9 cellular contexts compared by ENCODE assay signal in the genomic region with DNA sequence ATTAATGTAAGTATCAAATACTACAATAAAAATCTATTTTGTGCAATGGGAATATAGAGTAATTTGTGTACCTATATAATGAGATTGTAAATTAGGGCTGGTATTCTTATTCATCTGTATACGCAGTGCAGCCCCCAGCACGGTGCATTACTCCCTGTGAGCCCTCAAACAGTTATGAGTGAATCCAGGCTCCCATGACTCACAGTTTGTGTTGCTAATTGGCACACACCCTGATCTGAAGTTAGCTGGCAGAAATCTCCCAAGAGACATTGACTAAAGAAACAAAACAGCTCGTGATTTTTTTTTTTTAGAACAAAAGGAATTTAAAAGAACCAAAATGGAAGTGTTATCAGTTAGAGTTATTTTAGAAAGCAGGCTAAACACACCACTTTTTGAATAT. TPM values are rescaled to one million over a fixed set of nuclear protein-coding genes. Genes with fewer than 3 reads are reported as not detected.
DNase-seq lines count a peak whose midpoint lies in the region; ATAC-seq and TF ChIP-seq lines count a peak whose summit lies in the region.
"Had no signal": no experiment of that assay in that cellular context is flagged by ENCODE, and none has a peak within 500 bp of the region (broad histone marks: within the 10 kb centered on the region; RNA-seq: fewer than 3 reads in every experiment).

No MANE protein-coding gene starts in this region.

- no peaks in the 10 kb centered on the region for H4K20me1 ChIP-seq in OCI-LY7 (ENCODE audit: insufficient read depth, low read length)

- no peaks in the 10 kb centered on the region for H3K27me3 Mint-ChIP-seq in natural killer cell treated with Interleukin-12 subunit alpha and Interleukin-12 subunit beta and Interleukin-15 and Interleukin-18, amount 100 ng/mL, for 72 hours
- H3K27me3 Mint-ChIP-seq in activated CD8-positive, alpha-beta memory T cell treated with anti-CD3 and anti-CD28 coated beads, Interleukin-2, amount 10 ng/mL, durations not matched to agents 7 days and 5 days = no peaks in the 10 kb centered on the region
- H3K27me3 Mint-ChIP-seq: CD4-positive, alpha-beta memory T cell had no signal

- peak overlapping the region in 1 of 4 donors; percentile 15 for H3K4me3 ChIP-seq in esophagus squamous epithelium
- no peak overlapping the region for H3K4me3 ChIP-seq in OCI-LY7 (ENCODE audit: low read depth, low read length, poor library complexity, severe bottlenecking)

- no peaks in the 10 kb centered on the region for H3K27me3 ChIP-seq in esophagus squamous epithelium

- DNase-seq in AG08396 (ENCODE audit: low spot score) (peak; percentile 65), NCI-H69 (lab: John Stamatoyannopoulos, UW) (peak; percentile 28), esophagus squamous epithelium (lab: John Stamatoyannopoulos, UW) (no peak), OCI-LY7 (ENCODE audit: low spot score) (no peak)
- DNase-seq in natural killer cell treated with Interleukin-12 subunit alpha and Interleukin-12 subunit beta and Interleukin-15 and Interleukin-18, amount 100 ng/mL, for 72 hours (ENCODE audit: low spot score) = no peak
- DNase-seq in activated CD8-positive, alpha-beta memory T cell treated with anti-CD3 and anti-CD28 coated beads, Interleukin-2, amount 50 U/mL, for 4 hours = no peak
- no peak for DNase-seq in activated CD8-positive, alpha-beta memory T cell treated with anti-CD3 and anti-CD28 coated beads, Interleukin-2, amount 10 ng/mL, durations not matched to agents 7 days and 5 days
- DNase-seq: CD4-positive, alpha-beta memory T cell had no signal

- no peak overlapping the region for H3K4me2 ChIP-seq in OCI-LY7 (ENCODE audit: low read length)

- POLR2A ChIA-PET in OCI-LY7 (lab: Charles Lee) = interaction anchor here (0.7 to 1.2 kb wide), 3 partner anchors 10 to 161 kb away, joined by 3 to 4 read pairs (median 4); no protein-coding TSS in a partner anchor

- peaks cover 0 to 21% (median 10%) of the 10 kb centered on the region in 3 donors for H3K4me1 ChIP-seq in esophagus squamous epithelium
- peaks cover 11% of the 10 kb centered on the region for H3K4me1 ChIP-seq in OCI-LY7 (ENCODE audit: insufficient read depth, low read length, poor library complexity, severe bottlenecking)

- peaks cover 50% of the 10 kb centered on the region for H3K36me3 Mint-ChIP-seq in natural killer cell treated with Interleukin-12 subunit alpha and Interleukin-12 subunit beta and Interleukin-15 and Interleukin-18, amount 100 ng/mL, for 72 hours
- H3K36me3 Mint-ChIP-seq in activated CD8-positive, alpha-beta memory T cell treated with anti-CD3 and anti-CD28 coated beads, Interleukin-2, amount 10 ng/mL, durations not matched to agents 7 days and 5 days = peaks cover 52% of the 10 kb centered on the region

- no peaks in the 10 kb centered on the region for H3K9me2 ChIP-seq in OCI-LY7 (ENCODE audit: insufficient read depth, low read length)

- no TSS peak for BruUV-seq in OCI-LY7 (replicated peaks; lab: Mats Ljungman, UMichigan)

- no peak for TF ChIP-seq POLR2A in esophagus squamous epithelium (IDR thresholded peaks at IDR 0.05)

- 28 to 33% methylated on average over 3 of the region's 3 CpGs for WGBS in esophagus squamous epithelium, 2 donors

- H3K4me1 Mint-ChIP-seq in natural killer cell treated with Interleukin-12 subunit alpha and Interleukin-12 subunit beta and Interleukin-15 and Interleukin-18, amount 100 ng/mL, for 72 hours (ENCODE audit: low read depth in 2 of 2) = peaks cover 40 to 44% of the 10 kb centered on the region in 2 donors
- H3K4me1 Mint-ChIP-seq in activated CD8-positive, alpha-beta memory T cell treated with anti-CD3 and anti-CD28 coated beads, Interleukin-2, amount 10 ng/mL, durations not matched to agents 7 days and 5 days = peaks cover 4% of the 10 kb centered on the region
- H3K4me1 Mint-ChIP-seq: CD4-positive, alpha-beta memory T cell had no signal

- peak overlapping the region; percentile 21 for H3K4me3 Mint-ChIP-seq in natural killer cell treated with Interleukin-12 subunit alpha and Interleukin-12 subunit beta and Interleukin-15 and Interleukin-18, amount 100 ng/mL, for 72 hours
- no peak overlapping the region for H3K4me3 Mint-ChIP-seq in activated CD8-positive, alpha-beta memory T cell treated with anti-CD3 and anti-CD28 coated beads, Interleukin-2, amount 10 ng/mL, durations not matched to agents 7 days and 5 days
- H3K4me3 Mint-ChIP-seq: CD4-positive, alpha-beta memory T cell had no signal

- H3K27ac Mint-ChIP-seq in natural killer cell treated with Interleukin-12 subunit alpha and Interleukin-12 subunit beta and Interleukin-15 and Interleukin-18, amount 100 ng/mL, for 72 hours = peak overlapping the region; percentile 50 to 81
- H3K27ac Mint-ChIP-seq in activated CD8-positive, alpha-beta memory T cell treated with anti-CD3 and anti-CD28 coated beads, Interleukin-2, amount 10 ng/mL, durations not matched to agents 7 days and 5 days = no peak overlapping the region

- H3K36me3 ChIP-seq in esophagus squamous epithelium (peaks cover 0 to 64% (median 0%) of the 10 kb centered on the region in 3 donors), OCI-LY7 (ENCODE audit: insufficient read depth, low read length) (peaks cover 55% of the 10 kb centered on the region)

- no peaks in the 10 kb centered on the region for H3K9me3 ChIP-seq in esophagus squamous epithelium
- H3K9me3 ChIP-seq in OCI-LY7 (ENCODE audit: low read length) = peaks cover 5% of the 10 kb centered on the region; the same call in 1 of the 2 replicates

- no peak overlapping the region for H2AFZ ChIP-seq in OCI-LY7 (ENCODE audit: low read length)

- no peak for ATAC-seq in natural killer cell treated with Interleukin-12 subunit alpha and Interleukin-12 subunit beta and Interleukin-15 and Interleukin-18, amount 100 ng/mL, for 72 hours
- ATAC-seq in HG03196 (IDR thresholded peaks at IDR 0.05; ENCODE audit: unreplicated experiment) = no peak
- ATAC-seq in activated CD8-positive, alpha-beta memory T cell treated with anti-CD3 and anti-CD28 coated beads, Interleukin-2, amount 10 ng/mL, durations not matched to agents 7 days and 5 days = no peak

- intact Hi-C loops in esophagus squamous epithelium (cut with DNase I) (no loop called here), OCI-LY7 (cut with micrococcal nuclease; ENCODE audit: unreplicated experiment) (loop anchor here (2.0 kb wide), 3 partner anchors 83 to 247 kb away; no protein-coding TSS in a partner anchor)

- H3K9me3 Mint-ChIP-seq in natural killer cell treated with Interleukin-12 subunit alpha and Interleukin-12 subunit beta and Interleukin-15 and Interleukin-18, amount 100 ng/mL, for 72 hours = no peaks in the 10 kb centered on the region
- peaks cover 6% of the 10 kb centered on the region for H3K9me3 Mint-ChIP-seq in activated CD8-positive, alpha-beta memory T cell treated with anti-CD3 and anti-CD28 coated beads, Interleukin-2, amount 10 ng/mL, durations not matched to agents 7 days and 5 days (ENCODE audit: low read depth)

- peak overlapping the region in 3 of 4 donors; percentile 10 to 66 (median 63) for H3K27ac ChIP-seq in esophagus squamous epithelium
- no peak overlapping the region for H3K27ac ChIP-seq in OCI-LY7 (ENCODE audit: low read depth, low read length, poor library complexity, severe bottlenecking)

- H3K79me2 ChIP-seq in OCI-LY7 (ENCODE audit: insufficient read depth, low read depth, low read length) = no peaks in the 10 kb centered on the region

- CTCF ChIA-PET in OCI-LY7 (lab: Charles Lee; ENCODE audit: unreplicated experiment) = no interaction called here
- CTCF ChIA-PET in activated CD8-positive, alpha-beta memory T cell treated with anti-CD3 and anti-CD28 coated beads, Interleukin-2, amount 10 ng/mL, durations not matched to agents 7 days and 5 days (lab: Charles Lee) = interaction anchor here (1.2 kb wide), 1 partner anchor 29 kb away, joined by 3 read pairs; no protein-coding TSS in a partner anchor

- no peak for TF ChIP-seq CTCF in esophagus squamous epithelium (IDR thresholded peaks at IDR 0.05)
- TF ChIP-seq CTCF in OCI-LY7 (conservative IDR thresholded peaks at IDR 0.05; ENCODE audit: low read length) = no peak

RNA-seq across cellular contexts. Expression of gene GK5, which starts 15.7 kb away (rescaled TPM):
- total RNA-seq in esophagus squamous epithelium (10 to 100 TPM; 10.8 to 18.3 (median 12.7) TPM), OCI-LY7 (2022) (23.1 and 26.8 TPM in 2 replicates)
- 10 to 100 TPM; 57.4 to 59.5 TPM for total RNA-seq in natural killer cell treated with Interleukin-12 subunit alpha and Interleukin-12 subunit beta and Interleukin-15 and Interleukin-18, amount 100 ng/mL, for 72 hours
- total RNA-seq in OCI-LY7 (2014; rRNA removed; shearing (Covaris generic)) = 12.7 and 27.4 TPM in 2 replicates
- 10 to 100 TPM; 18.8 to 25.7 TPM for total RNA-seq in activated CD8-positive, alpha-beta memory T cell treated with anti-CD3 and anti-CD28 coated beads, Interleukin-2, amount 10 ng/mL, durations not matched to agents 7 days and 5 days

Comparison
In these comparisons a context has a peak if more than half of its experiments do, and no peak if none do; other contexts are left out.
1. DNase-seq: peak in AG08396 (single experiment) and NCI-H69 (single experiment); none in esophagus squamous epithelium (single experiment), natural killer cell treated with Interleukin-12 subunit alpha and Interleukin-12 subunit beta and Interleukin-15 and Interleukin-18, amount 100 ng/mL, for 72 hours (single experiment), OCI-LY7 (single experiment), activated CD8-positive, alpha-beta memory T cell treated with anti-CD3 and anti-CD28 coated beads, Interleukin-2, amount 50 U/mL, for 4 hours (single experiment) and activated CD8-positive, alpha-beta memory T cell treated with anti-CD3 and anti-CD28 coated beads, Interleukin-2, amount 10 ng/mL, durations not matched to agents 7 days and 5 days (single experiment).